ENCODE assay signal across 11 cellular contexts in the genomic region with DNA sequence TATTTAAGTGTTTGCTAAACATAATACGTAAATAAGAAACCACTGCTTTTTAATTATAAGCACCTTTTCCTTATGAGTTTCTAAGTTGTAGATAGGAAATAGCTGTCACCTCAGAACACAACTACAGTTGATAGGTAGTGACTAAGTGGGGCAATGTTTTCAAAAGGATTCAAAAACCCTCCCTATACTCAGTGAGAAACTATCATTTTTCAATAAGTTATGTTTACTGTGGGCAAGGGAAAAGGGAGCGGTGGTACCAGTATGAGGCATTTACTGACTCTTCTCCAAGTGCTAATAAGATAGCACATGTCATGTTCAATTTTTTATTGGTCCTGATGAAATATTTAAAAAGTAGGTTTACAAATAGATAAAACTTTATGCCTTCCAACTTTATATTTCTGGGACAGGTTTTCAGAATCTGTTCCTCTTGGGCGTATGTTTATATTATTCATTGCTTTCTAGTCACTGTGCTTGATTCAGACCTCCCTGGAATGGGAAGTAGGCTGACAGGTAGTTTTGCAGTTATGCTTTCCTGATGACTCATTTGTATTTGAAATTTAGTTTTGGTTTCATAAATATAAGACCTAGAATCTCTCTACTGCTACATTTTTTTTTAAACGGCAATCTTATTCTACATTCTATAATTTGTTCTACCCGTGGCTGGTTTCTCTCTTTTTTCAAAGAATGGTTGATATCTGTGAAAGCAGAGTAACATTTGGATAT.
DNase-seq lines count a peak whose midpoint lies in the region; ATAC-seq, FAIRE-seq and TF ChIP-seq lines count a peak whose summit lies in the region.
"Had no signal": no experiment of that assay in that cellular context is flagged by ENCODE, and none has a peak within 500 bp of the region (broad histone marks: within the 10 kb centered on the region; RNA-seq: fewer than 3 reads in every experiment).

No MANE protein-coding gene starts in this region.

- ATAC-seq in GM19035 (IDR thresholded peaks at IDR 0.05; ENCODE audit: unreplicated experiment) (peak; percentile 98), HG03520 (IDR thresholded peaks at IDR 0.05; ENCODE audit: unreplicated experiment) (peak; percentile 93), HepG2 (no peak), heart left ventricle (no peak)

- CTCF ChIA-PET in HepG2 (lab: Yijun Ruan, JAX; ENCODE audit: low intra/inter-chr PET ratio, low total read pairs): no interaction called here

- peak overlapping the region in 2 of 3 experiments; percentile 4 to 9 for H3K4me3 ChIP-seq in keratinocyte (ENCODE audit: control insufficient read depth in 2 of 3, extremely low read depth in 1 of 3, insufficient read depth in 2 of 3, low read depth in 1 of 3, low read length in 3 of 3)
- no peak overlapping the region for H3K4me3 ChIP-seq in HepG2 (replicated peaks in 1 of 3; ENCODE audit: insufficient read depth in 1 of 3, low read depth in 2 of 3, low read length in 3 of 3)
- H3K4me3 ChIP-seq in heart left ventricle: no peak overlapping the region
- H3K4me3 ChIP-seq: ascending aorta had no signal

- no peaks in the 10 kb centered on the region for H4K20me1 ChIP-seq in keratinocyte (ENCODE audit: control insufficient read depth, extremely low read depth, insufficient read depth, low read length)
- no peaks in the 10 kb centered on the region for H4K20me1 ChIP-seq in HepG2 (ENCODE audit: insufficient read depth, low read length)

- peak; percentile 55 for DNase-seq in HCEC 1CT
- DNase-seq in keratinocyte (ENCODE audit: low read depth, low spot score): no peak
- DNase-seq in activated CD4-positive, alpha-beta T cell treated with anti-CD3 and anti-CD28 coated beads for 4 hours: no peak
- DNase-seq in HepG2 (ENCODE audit: low spot score): no peak
- DNase-seq in heart left ventricle: no peak
- no peak for DNase-seq in erythroblast (lab: John Stamatoyannopoulos, UW)
- DNase-seq: retina had no signal

- H3K79me2 ChIP-seq in keratinocyte (ENCODE audit: control insufficient read depth, insufficient read depth, low read length) (no peaks in the 10 kb centered on the region), HepG2 (ENCODE audit: insufficient read depth, low read length) (no peaks in the 10 kb centered on the region)

- no peak for TF ChIP-seq CTCF in keratinocyte (optimal IDR thresholded peaks at IDR 0.05 in 1 of 3, IDR thresholded peaks at IDR 0.05 in 1 of 3, conservative IDR thresholded peaks at IDR 0.05 in 1 of 3; ENCODE audit: extremely low read depth in 1 of 3, insufficient read depth in 2 of 3, low read length in 3 of 3)
- TF ChIP-seq CTCF in HepG2 (CRISPR knock-in tag; IDR thresholded peaks at IDR 0.05): no peak
- TF ChIP-seq CTCF in heart left ventricle (IDR thresholded peaks at IDR 0.05): no peak

- H3K27ac ChIP-seq in keratinocyte (ENCODE audit: control insufficient read depth, insufficient read depth, low read length): no peak overlapping the region
- no peak overlapping the region for H3K27ac ChIP-seq in HepG2 (ENCODE audit: extremely low read length, insufficient read depth, low read length)
- H3K27ac ChIP-seq in heart left ventricle: no peak overlapping the region
- H3K27ac ChIP-seq: ascending aorta had no signal

- intact Hi-C loops in HepG2 (cut with micrococcal nuclease; ENCODE audit: unreplicated experiment): no loop called here
- intact Hi-C loops in heart left ventricle (cut with DNase I): no loop called here

- H3K4me1 ChIP-seq in keratinocyte (ENCODE audit: control insufficient read depth, extremely low read depth, insufficient read depth, low read length) (peaks cover 10% of the 10 kb centered on the region), HepG2 (ENCODE audit: insufficient read depth, low read length) (no peaks in the 10 kb centered on the region), heart left ventricle (no peaks in the 10 kb centered on the region)
- H3K4me1 ChIP-seq: ascending aorta had no signal

- FAIRE-seq in keratinocyte (lab: Jason Lieb, UNC) (peak; percentile 36), HepG2 (lab: Jason Lieb, UNC) (no peak)
- FAIRE-seq: TTC549 had no signal

- H3K27me3 ChIP-seq in keratinocyte (ENCODE audit: control insufficient read depth, extremely low read depth, insufficient read depth, low read length) (no peaks in the 10 kb centered on the region), HepG2 (ENCODE audit: control insufficient read depth in 1 of 2, insufficient read depth in 2 of 2, low read length in 2 of 2) (no peaks in the 10 kb centered on the region), heart left ventricle (no peaks in the 10 kb centered on the region)
- H3K27me3 ChIP-seq: ascending aorta had no signal

- H2AFZ ChIP-seq in keratinocyte (ENCODE audit: control insufficient read depth, low read length) (no peak overlapping the region), HepG2 (ENCODE audit: low read length) (no peak overlapping the region)

- dilution Hi-C loops in keratinocyte (cut with MboI; ENCODE audit: extremely low pct_ligation_motif_present, low sequenced_read_pairs): no loop called here

- TF ChIP-seq EP300 in HepG2 (IDR thresholded peaks at IDR 0.05; ENCODE audit: low read depth in 2 of 2, low read length in 2 of 2): no peak
- TF ChIP-seq EP300 in HepG2 (CRISPR knock-in tag; IDR thresholded peaks at IDR 0.05; ENCODE audit: borderline replicate concordance): no peak

- no peaks in the 10 kb centered on the region for H3K9me1 ChIP-seq in keratinocyte (ENCODE audit: control insufficient read depth, extremely low read depth, insufficient read depth, low read length)

- TF ChIP-seq RAD21 in HepG2 (CRISPR knock-in tag; IDR thresholded peaks at IDR 0.05): no peak

- H3K4me2 ChIP-seq in keratinocyte (ENCODE audit: control insufficient read depth, extremely low read depth, insufficient read depth, low read depth, low read length): peak overlapping the region; percentile 50
- H3K4me2 ChIP-seq in HepG2 (ENCODE audit: low read depth, low read length): no peak overlapping the region

- H3K36me3 ChIP-seq in keratinocyte (ENCODE audit: control insufficient read depth in 2 of 2, extremely low read depth in 1 of 2, insufficient read depth in 2 of 2, low read length in 2 of 2): no peaks in the 10 kb centered on the region
- no peaks in the 10 kb centered on the region for H3K36me3 ChIP-seq in HepG2 (replicated peaks in 1 of 2; ENCODE audit: control insufficient read depth in 1 of 2, insufficient read depth in 2 of 2, low read length in 2 of 2)
- no peaks in the 10 kb centered on the region for H3K36me3 ChIP-seq in heart left ventricle
- H3K36me3 ChIP-seq: ascending aorta had no signal

- H3K9ac ChIP-seq in keratinocyte (ENCODE audit: control insufficient read depth, extremely low read depth, insufficient read depth, low read length) (no peak overlapping the region), HepG2 (ENCODE audit: insufficient read depth, low read depth, low read length) (no peak overlapping the region)

- BruUV-seq in HepG2 (replicated peaks; lab: Mats Ljungman, UMichigan): no TSS peak

- WGBS in HepG2 (ENCODE audit: low lambda C conversion rate): 78% methylated on average over 5 of the region's 5 CpGs
- WGBS in heart left ventricle, 4 donors: 68 to 71% (median 70%) methylated on average over 5 of the region's 5 CpGs

- H3K9me3 ChIP-seq in keratinocyte (ENCODE audit: control insufficient read depth, low read depth, low read length): no peaks in the 10 kb centered on the region
- no peaks in the 10 kb centered on the region for H3K9me3 ChIP-seq in HepG2 (ENCODE audit: low read length)
- H3K9me3 ChIP-seq in heart left ventricle: no peaks in the 10 kb centered on the region
- H3K9me3 ChIP-seq: ascending aorta had no signal

- POLR2A ChIA-PET in HepG2 (lab: Yijun Ruan, JAX): no interaction called here

- TF ChIP-seq POLR2A in HepG2 (IDR thresholded peaks at IDR 0.05; ENCODE audit: insufficient read depth in 1 of 2, low read depth in 2 of 2, low read length in 2 of 2) (no peak), heart left ventricle (IDR thresholded peaks at IDR 0.05) (no peak), erythroblast (IDR thresholded peaks at IDR 0.05; ENCODE audit: low read length) (no peak)

- in situ Hi-C loops in HepG2 (cut with HindIII; ENCODE audit: extremely low pct_ligation_motif_present, low pct_unique_long_range_greater_than_20kb): no loop called here

TF ChIP-seq in HepG2, 621 proteins besides CTCF, POLR2A, EP300 and RAD21:
- no peak for TF ChIP-seq ARNT2 (CRISPR knock-in tag; IDR thresholded peaks at IDR 0.05; ENCODE audit: low read depth)
- no peak for TF ChIP-seq ZNF883 (CRISPR knock-in tag; IDR thresholded peaks at IDR 0.05; ENCODE audit: not compliant biosample characterization)
- TF ChIP-seq HMGXB4 (CRISPR knock-in tag; IDR thresholded peaks at IDR 0.05; ENCODE audit: borderline replicate concordance in 1 of 2, low read depth in 1 of 2): no peak
TF ChIP-seq in HepG2: peak in this region for 0.

Comparison
In these comparisons a context has a peak if more than half of its experiments do, and no peak if none do; other contexts are left out.
1. ATAC-seq: peak in GM19035 (single experiment) and HG03520 (single experiment); none in HepG2 (single experiment) and heart left ventricle (0 of 4).
2. H3K4me3 ChIP-seq: peak in keratinocyte (2 of 3); none in HepG2 (0 of 3) and heart left ventricle (0 of 12).